In the genomic region with DNA sequence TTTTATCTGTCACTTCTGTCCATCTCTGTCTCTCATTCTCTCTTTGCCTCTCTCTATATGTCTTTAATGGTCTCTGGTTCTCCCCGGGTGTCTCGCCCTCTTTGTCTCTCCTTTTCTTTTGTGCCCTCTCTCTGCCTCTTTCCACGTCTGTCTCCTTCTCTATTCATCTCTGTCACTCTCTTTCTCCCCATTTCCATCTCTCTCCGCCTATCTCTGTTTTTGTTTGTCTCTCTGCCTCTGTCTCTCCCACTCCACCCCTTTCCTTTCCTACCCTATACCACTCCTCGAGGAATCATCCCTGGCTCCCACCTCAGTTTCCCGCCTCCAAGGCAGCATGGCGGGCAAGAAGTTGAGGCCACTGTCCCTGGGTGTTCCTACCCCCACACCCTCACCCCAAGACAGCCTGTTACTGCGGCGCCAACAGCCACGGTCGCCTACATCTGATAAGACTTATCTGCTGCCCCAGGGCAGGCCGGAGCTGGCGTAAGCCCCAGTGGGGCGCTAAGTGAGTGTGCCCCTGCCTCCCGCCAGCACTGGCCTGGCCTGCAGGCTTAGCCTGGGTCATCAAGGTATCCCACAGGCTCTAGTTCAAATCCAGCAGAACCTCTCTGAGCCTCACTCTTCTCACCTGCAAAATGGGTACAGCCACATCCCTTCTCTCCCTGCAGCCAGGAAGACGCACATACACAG, we compare ENCODE assay signal across 21 cellular contexts. TPM values are rescaled to one million over a fixed set of nuclear protein-coding genes. Genes with fewer than 3 reads are reported as not detected.
"Had no signal": no experiment of that assay in that cellular context is flagged by ENCODE, and none has a peak within 500 bp of the region (broad histone marks: within the 10 kb centered on the region; RNA-seq: fewer than 3 reads in every experiment).

No MANE protein-coding gene starts in this region.

- DNase-seq: activated CD4-positive, alpha-beta T cell treated with anti-CD3 and anti-CD28 coated beads, Interleukin-2, amount 50 U/mL, for 4 hours; activated CD4-positive, CD25-positive, alpha-beta regulatory T cell treated with anti-CD3 and anti-CD28 coated beads, Interleukin-2, amount 50 U/mL, for 72 hours; activated gamma-delta T cell; colonic mucosa; endodermal cell; foreskin melanocyte; hypothalamus; islet precursor cell; psoas muscle; right cardiac atrium; small intestine; stimulated activated CD4-positive, alpha-beta T cell treated with anti-CD3 and anti-CD28 coated beads, Interleukin-15, amount 100 ng/mL, for 24 hours; stimulated activated CD4-positive, alpha-beta T cell treated with anti-CD3 and anti-CD28 coated beads, Interleukin-2, amount 100 ng/mL, for 48 hours; upper lobe of right lung had no signal

- H3K4me1 ChIP-seq: ascending aorta, colonic mucosa, psoas muscle, upper lobe of right lung had no signal

- FAIRE-seq: small intestine had no signal

- ATAC-seq: psoas muscle, right cardiac atrium, upper lobe of right lung had no signal

- H3K36me3 ChIP-seq: ascending aorta, colonic mucosa, upper lobe of right lung had no signal

- H3K4me3 ChIP-seq: ascending aorta, colonic mucosa, lung, psoas muscle, upper lobe of right lung had no signal

- H3K9me3 ChIP-seq: ascending aorta, colonic mucosa, psoas muscle, upper lobe of right lung had no signal

- H3K27me3 ChIP-seq: ascending aorta, upper lobe of right lung had no signal

- H3K27ac ChIP-seq: ascending aorta, colonic mucosa, psoas muscle, upper lobe of right lung had no signal

RNA-seq across cellular contexts. Expression of a gene that starts 0.7 kb away (rescaled TPM):
- total RNA-seq: activated CD8-positive, alpha-beta memory T cell treated with anti-CD3 and anti-CD28 coated beads for 36 hours; ascending aorta; endodermal cell; epithelial cell of proximal tubule; neural crest cell; osteocyte; right cardiac atrium had no signal
- polyA plus RNA-seq: right cardiac atrium had no signal

RNA-seq across cellular contexts. Expression of a gene that starts 24.1 kb away (rescaled TPM):
- total RNA-seq: activated CD8-positive, alpha-beta memory T cell treated with anti-CD3 and anti-CD28 coated beads for 36 hours; ascending aorta; endodermal cell; epithelial cell of proximal tubule; neural crest cell; osteocyte; psoas muscle; right cardiac atrium had no signal
- polyA plus RNA-seq: psoas muscle, right cardiac atrium had no signal

RNA-seq across cellular contexts. Expression of a gene that starts 40.6 kb away (rescaled TPM):
- total RNA-seq: ascending aorta, endodermal cell, epithelial cell of proximal tubule, lung, osteocyte, psoas muscle, right cardiac atrium, upper lobe of right lung had no signal
- polyA plus RNA-seq: adipose tissue, psoas muscle, right cardiac atrium had no signal

RNA-seq across cellular contexts. Expression of a gene that starts 49.7 kb away (rescaled TPM):
- total RNA-seq: ascending aorta had no signal
- polyA plus RNA-seq: psoas muscle had no signal
